ENCODE assay signal across 8 cellular contexts in genomic region chr6:13328875-13329183, GRCh38. TPM values are rescaled to one million over a fixed set of nuclear protein-coding genes. Genes with fewer than 3 reads are reported as not detected.
DNase-seq lines count a peak whose midpoint lies in the region; ATAC-seq, FAIRE-seq and TF ChIP-seq lines count a peak whose summit lies in the region.

No MANE protein-coding gene starts in this region.

- ATAC-seq in GM21717 (IDR thresholded peaks at IDR 0.05; ENCODE audit: unreplicated experiment) (no peak), GM21576 (IDR thresholded peaks at IDR 0.05; ENCODE audit: unreplicated experiment) (no peak)

- intact Hi-C loops in activated naive CD4-positive, alpha-beta T cell treated with anti-CD3 and anti-CD28 coated beads for 36 hours (cut with micrococcal nuclease), result loop anchor here (1.0 to 5.0 kb wide), 7 partner anchors 26 to 485 kb away; partner anchors contain the start of gene MCUR1
- intact Hi-C loops in lower leg skin (cut with DNase I; ENCODE audit: low total_unique reads), result no loop called here

- TF ChIP-seq CTCF in lower leg skin (IDR thresholded peaks at IDR 0.05), result no peak
- no peak for TF ChIP-seq CTCF in type B pancreatic cell (conservative IDR thresholded peaks at IDR 0.05)

- H3K9me3 Mint-ChIP-seq in activated naive CD4-positive, alpha-beta T cell treated with anti-CD3 and anti-CD28 coated beads for 36 hours, result no peaks in the 10 kb centered on the region
- H3K9me3 Mint-ChIP-seq in type B pancreatic cell, result no peaks in the 10 kb centered on the region

- WGBS in lower leg skin, 2 donors, result 2 to 5% methylated on average over 2 of the region's 2 CpGs

- DNase-seq in activated naive CD4-positive, alpha-beta T cell treated with anti-CD3 and anti-CD28 coated beads for 36 hours, result no peak
- DNase-seq in activated naive CD4-positive, alpha-beta T cell treated with Interleukin-2 at 50 U/mL for 16 hours, result no peak
- DNase-seq in lower leg skin (ENCODE audit: low spot score in 2 of 2) (no peak), type B pancreatic cell (ENCODE audit: extremely low spot score, unreplicated experiment) (no peak), frontal cortex (ENCODE audit: low spot score in 2 of 2) (no peak)

- H3K27ac Mint-ChIP-seq in activated naive CD4-positive, alpha-beta T cell treated with anti-CD3 and anti-CD28 coated beads for 36 hours, result peak overlapping the region; percentile 93
- peak overlapping the region; percentile 93 for H3K27ac Mint-ChIP-seq in type B pancreatic cell

- H3K4me3 ChIP-seq in lower leg skin (ENCODE audit: low read depth, poor library complexity, severe bottlenecking), result peak overlapping the region; percentile 80

- no peak for TF ChIP-seq POLR2A in lower leg skin (IDR thresholded peaks at IDR 0.05)

- H3K4me1 Mint-ChIP-seq in activated naive CD4-positive, alpha-beta T cell treated with anti-CD3 and anti-CD28 coated beads for 36 hours (ENCODE audit: low read depth), result peaks cover 18% of the 10 kb centered on the region
- peaks cover 23% of the 10 kb centered on the region for H3K4me1 Mint-ChIP-seq in type B pancreatic cell (ENCODE audit: unreplicated experiment)

- CTCF ChIA-PET in activated naive CD4-positive, alpha-beta T cell treated with anti-CD3 and anti-CD28 coated beads for 36 hours (lab: Charles Lee), result interaction anchor here (0.6 to 2.9 kb wide), 9 partner anchors 9 to 793 kb away, joined by 3 to 17 read pairs (median 3); partner anchors contain the start of gene SIRT5

- H3K36me3 Mint-ChIP-seq in activated naive CD4-positive, alpha-beta T cell treated with anti-CD3 and anti-CD28 coated beads for 36 hours (ENCODE audit: low read depth), result peaks cover 16% of the 10 kb centered on the region
- peaks cover 10% of the 10 kb centered on the region for H3K36me3 Mint-ChIP-seq in type B pancreatic cell

- peak overlapping the region; percentile 77 for H3K27ac ChIP-seq in angular gyrus (ENCODE audit: low read depth, low read length)

- H3K4me3 Mint-ChIP-seq in activated naive CD4-positive, alpha-beta T cell treated with anti-CD3 and anti-CD28 coated beads for 36 hours, result peak overlapping the region; percentile 95
- H3K4me3 Mint-ChIP-seq in type B pancreatic cell, result peak overlapping the region; percentile 96

- no peaks in the 10 kb centered on the region for H3K27me3 Mint-ChIP-seq in activated naive CD4-positive, alpha-beta T cell treated with anti-CD3 and anti-CD28 coated beads for 36 hours (ENCODE audit: low read depth)
- H3K27me3 Mint-ChIP-seq in type B pancreatic cell, result no peaks in the 10 kb centered on the region

- FAIRE-seq in frontal cortex (lab: Jason Lieb, UNC), result no peak

RNA-seq across cellular contexts. Expression of gene TBC1D7, which starts 0.5 kb away (rescaled TPM):
- 10 to 100 TPM; 25.4 to 27.1 TPM for total RNA-seq in activated naive CD4-positive, alpha-beta T cell treated with anti-CD3 and anti-CD28 coated beads for 36 hours
- total RNA-seq in lower leg skin (10 to 100 TPM in 3 of 4 donors, 1 to 10 TPM in 1; 8.2 to 15.7 (median 14.3) TPM), type B pancreatic cell (ENCODE audit: low replicate concordance) (26.2 and 28.7 TPM in 2 replicates), frontal cortex (37.5 TPM)
